8 cellular contexts compared by ENCODE assay signal in genomic region chr17:2659337-2659736, GRCh38. TPM values are rescaled to one million over a fixed set of nuclear protein-coding genes. Genes with fewer than 3 reads are reported as not detected.
DNase-seq lines count a peak whose midpoint lies in the region; ATAC-seq, FAIRE-seq and TF ChIP-seq lines count a peak whose summit lies in the region.
"Not testable (repeated sequence)": the region's sequence is repeated elsewhere in the genome, so short reads cannot be mapped to it uniquely, and the experiment has no call there.

No MANE protein-coding gene starts in this region.

- not testable (repeated sequence) for H3K4me3 Mint-ChIP-seq in Calu3 (ENCODE audit: low read depth, unreplicated experiment); astrocyte (ENCODE audit: unreplicated experiment)

- peak; percentile 41 for ATAC-seq in esophagus mucosa
- peak in 3 of 4 donors; percentile 47 to 61 (median 50) for ATAC-seq in heart left ventricle

- not testable (repeated sequence) for H3K27me3 Mint-ChIP-seq in Calu3 (ENCODE audit: unreplicated experiment); astrocyte (ENCODE audit: low read depth, unreplicated experiment)

- not testable (repeated sequence) for FAIRE-seq in RCC 7860 (lab: Jason Lieb, UNC); astrocyte (lab: Jason Lieb, UNC)

- not testable (repeated sequence) for TF ChIP-seq CTCF in Calu3 (IDR thresholded peaks at IDR 0.05; ENCODE audit: unreplicated experiment); astrocyte (IDR thresholded peaks at IDR 0.05; ENCODE audit: insufficient read depth, low read depth, low read length); heart left ventricle (IDR thresholded peaks at IDR 0.05)

- peaks cover 12% of the 10 kb centered on the region for H3K36me3 ChIP-seq in astrocyte (ENCODE audit: insufficient read depth, low read length)
- peaks cover 0 to 24% (median 6%) of the 10 kb centered on the region in 9 donors for H3K36me3 ChIP-seq in heart left ventricle
- H3K36me3 ChIP-seq in mesenchymal stem cell (ENCODE audit: control insufficient read depth in 1 of 2, insufficient read depth in 2 of 2, low read depth in 1 of 2, low read length in 2 of 2): not testable (repeated sequence)

- H4K20me1 ChIP-seq in astrocyte (ENCODE audit: insufficient read depth, low read length): peaks cover 94% of the 10 kb centered on the region

- H4K8ac ChIP-seq in mesenchymal stem cell (ENCODE audit: low read length): not testable (repeated sequence)

- H3K14ac ChIP-seq in mesenchymal stem cell (ENCODE audit: low read length in 2 of 2): not testable (repeated sequence)

- H4K91ac ChIP-seq in mesenchymal stem cell (ENCODE audit: low read length): not testable (repeated sequence)

- H3K18ac ChIP-seq in mesenchymal stem cell (ENCODE audit: low read depth in 1 of 2, low read length in 2 of 2): not testable (repeated sequence)

- not testable (repeated sequence) for H2BK120ac ChIP-seq in mesenchymal stem cell (ENCODE audit: low read depth, low read length)

- 46 to 64% (median 50%) methylated on average over 8 of the region's 8 CpGs for WGBS in heart left ventricle, 4 donors
- WGBS in mesenchymal stem cell: 49% methylated on average over 7 of the region's 8 CpGs

- intact Hi-C loops in Calu3 (cut with micrococcal nuclease; ENCODE audit: unreplicated experiment): not testable (repeated sequence)
- intact Hi-C loops in heart left ventricle (cut with DNase I): loop anchor here in 2 of 10 donors (10.0 kb wide), 2 partner anchors 55 to 65 kb away; partner anchors contain the start of gene PAFAH1B1 (in 1 of the 2)

- H2AK5ac ChIP-seq in mesenchymal stem cell (ENCODE audit: low read length, severe bottlenecking): not testable (repeated sequence)

- H2AFZ ChIP-seq in astrocyte (ENCODE audit: low read depth, low read length); mesenchymal stem cell (ENCODE audit: low read depth, low read length): not testable (repeated sequence)

- H2BK15ac ChIP-seq in mesenchymal stem cell (ENCODE audit: low read depth, poor library complexity, severe bottlenecking): not testable (repeated sequence)

- not testable (repeated sequence) for H3K27me3 ChIP-seq in astrocyte (ENCODE audit: insufficient read depth, low read length); heart left ventricle; mesenchymal stem cell (ENCODE audit: control insufficient read depth in 1 of 2, insufficient read depth in 1 of 2, low read length in 2 of 2)

- H2BK5ac ChIP-seq in mesenchymal stem cell (ENCODE audit: low read depth, low read length, poor library complexity, severe bottlenecking): not testable (repeated sequence)

- H3K9me3 ChIP-seq in astrocyte (ENCODE audit: insufficient read depth, low read depth, low read length); heart left ventricle; mesenchymal stem cell (ENCODE audit: control insufficient read depth, low read length): not testable (repeated sequence)

- not testable (repeated sequence) for H3K27ac Mint-ChIP-seq in Calu3 (ENCODE audit: unreplicated experiment)
- peak overlapping the region; percentile 62 for H3K27ac Mint-ChIP-seq in astrocyte (ENCODE audit: unreplicated experiment)

- H3K9ac ChIP-seq in astrocyte (ENCODE audit: low read length): not testable (repeated sequence)
- peak overlapping the region; percentile 35 for H3K9ac ChIP-seq in mesenchymal stem cell (ENCODE audit: low read length)

- H3K23ac ChIP-seq in mesenchymal stem cell (ENCODE audit: low read length in 2 of 2): not testable (repeated sequence)

- not testable (repeated sequence) for H3K4me3 ChIP-seq in astrocyte (ENCODE audit: insufficient read depth, low read depth, low read length); heart left ventricle; mesenchymal stem cell (ENCODE audit: insufficient read depth in 1 of 2, low read depth in 1 of 2, low read length in 2 of 2)

- H3K79me2 ChIP-seq in astrocyte (ENCODE audit: insufficient read depth, low read length): peaks cover 99% of the 10 kb centered on the region

- peak; percentile 3 for DNase-seq in Calu3
- peak; percentile 40 for DNase-seq in HS-5 (ENCODE audit: low read depth)
- peak; percentile 37 for DNase-seq in RCC 7860 (ENCODE audit: low spot score)
- DNase-seq in astrocyte (ENCODE audit: low read depth): not testable (repeated sequence)
- DNase-seq in heart left ventricle: peak in 2 of 5 donors; percentile 30 to 33
- peak; percentile 67 for DNase-seq in mesenchymal stem cell
- peak; percentile 31 for DNase-seq in stromal cell of bone marrow (ENCODE audit: low read depth)

- H3K79me1 ChIP-seq in mesenchymal stem cell (replicated peaks; ENCODE audit: low read length, poor library complexity, severe bottlenecking): not testable (repeated sequence)

- not testable (repeated sequence) for BruUV-seq in Calu3 (replicated peaks; lab: Mats Ljungman, UMichigan)

- H3K9me3 Mint-ChIP-seq in Calu3 (ENCODE audit: low read depth, unreplicated experiment); astrocyte (ENCODE audit: unreplicated experiment): not testable (repeated sequence)

- not testable (repeated sequence) for H2BK12ac ChIP-seq in mesenchymal stem cell (ENCODE audit: low read length in 2 of 2)

- not testable (repeated sequence) for TF ChIP-seq POLR2A in heart left ventricle (IDR thresholded peaks at IDR 0.05)

- not testable (repeated sequence) for H3K27ac ChIP-seq in astrocyte (ENCODE audit: low read depth, low read length); heart left ventricle; mesenchymal stem cell (ENCODE audit: low read length, poor library complexity, severe bottlenecking)

- not testable (repeated sequence) for H3K4me1 ChIP-seq in astrocyte (ENCODE audit: insufficient read depth, low read length); mesenchymal stem cell (ENCODE audit: control insufficient read depth, insufficient read depth, low read depth, low read length)
- peaks cover 0 to 44% (median 9%) of the 10 kb centered on the region in 12 donors for H3K4me1 ChIP-seq in heart left ventricle

- H3K4ac ChIP-seq in mesenchymal stem cell (ENCODE audit: low read depth in 1 of 2, low read length in 2 of 2): not testable (repeated sequence)

- H3K36me3 Mint-ChIP-seq in Calu3 (ENCODE audit: insufficient read depth, unreplicated experiment) (peaks cover 31% of the 10 kb centered on the region), astrocyte (ENCODE audit: low read depth, unreplicated experiment) (peaks cover 14% of the 10 kb centered on the region)

- CTCF ChIA-PET in Calu3 (lab: Charles Lee): interaction anchor here (0.6 kb wide), 1 partner anchor 9 kb away, joined by 4 read pairs; no protein-coding TSS in a partner anchor

- not testable (repeated sequence) for H3K4me1 Mint-ChIP-seq in Calu3 (ENCODE audit: low read depth, unreplicated experiment); astrocyte (ENCODE audit: low read depth, unreplicated experiment)

- not testable (repeated sequence) for H3K4me2 ChIP-seq in astrocyte (ENCODE audit: low read length); mesenchymal stem cell (ENCODE audit: low read length, poor library complexity, severe bottlenecking)

RNA-seq across cellular contexts. Expression of gene CLUH, which starts 52.2 kb away (rescaled TPM):
- 103 and 113 TPM in 2 replicates for total RNA-seq in Calu3 (2022)
- total RNA-seq in astrocyte: 48.0 and 53.6 TPM in 2 replicates
- total RNA-seq in esophagus mucosa: 99.0 TPM
- 100 to 1,000 TPM; 104 to 298 (median 157) TPM for total RNA-seq in heart left ventricle
- polyA plus RNA-seq in heart left ventricle: 100 to 1,000 TPM in 1 of 2 donors, 10 to 100 TPM in 1; 89.5 to 123 TPM
- polyA plus RNA-seq in mesenchymal stem cell (2013, experiment 1 of 2): 20.4 TPM
- polyA plus RNA-seq in mesenchymal stem cell (2013, experiment 2 of 2): 19.2 TPM
